Comparison of ENCODE assay signal across 8 cellular contexts in the genomic region with DNA sequence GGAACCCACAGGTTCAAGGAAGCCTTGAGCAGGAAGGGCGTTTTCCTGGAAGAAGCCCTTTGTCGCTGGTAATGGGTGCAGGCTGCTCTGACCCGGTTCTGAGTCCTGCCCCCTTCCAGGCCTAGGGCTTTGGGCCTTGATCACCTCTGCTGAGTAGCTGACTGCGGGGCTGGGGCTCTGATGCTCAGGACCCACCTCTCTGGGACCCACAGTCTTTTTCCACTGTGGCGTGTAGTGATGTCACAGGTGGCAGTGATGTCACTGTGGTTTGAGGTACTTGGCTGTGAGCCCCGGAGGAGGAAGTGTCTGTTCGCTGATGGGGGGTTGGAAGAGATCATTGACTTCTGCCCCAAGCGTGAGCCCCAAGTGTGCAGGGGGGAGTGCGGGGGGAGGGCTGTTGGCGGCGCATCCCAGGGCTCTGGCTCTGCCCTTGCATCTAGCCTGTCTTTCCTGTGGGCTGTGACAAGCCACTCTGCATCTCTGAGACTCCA. TPM values are rescaled to one million over a fixed set of nuclear protein-coding genes. Genes with fewer than 3 reads are reported as not detected.
DNase-seq lines count a peak whose midpoint lies in the region; ATAC-seq lines count a peak whose summit lies in the region.

No MANE protein-coding gene starts in this region.

- peaks cover 4% of the 10 kb centered on the region in 2 donors for H3K9me3 Mint-ChIP-seq in activated T-cell treated with anti-CD3 and anti-CD28 coated beads, Interleukin-2, amount 50 U/mL, for 72 hours

- peaks cover 97% of the 10 kb centered on the region for H3K4me1 Mint-ChIP-seq in activated T-cell treated with anti-CD3 and anti-CD28 coated beads, Interleukin-2, amount 50 U/mL, for 72 hours (ENCODE audit: low read depth)

- peaks cover 16 to 25% of the 10 kb centered on the region in 2 donors for H3K36me3 Mint-ChIP-seq in activated T-cell treated with anti-CD3 and anti-CD28 coated beads, Interleukin-2, amount 50 U/mL, for 72 hours (ENCODE audit: insufficient read depth in 2 of 2)

- peak overlapping the region; percentile 99 for H3K27ac Mint-ChIP-seq in activated T-cell treated with anti-CD3 and anti-CD28 coated beads, Interleukin-2, amount 50 U/mL, for 72 hours

- peak overlapping the region; percentile 82 to 98 for H3K4me3 Mint-ChIP-seq in activated T-cell treated with anti-CD3 and anti-CD28 coated beads, Interleukin-2, amount 50 U/mL, for 72 hours

- peak; percentile 34 to 53 for ATAC-seq in activated T-cell treated with anti-CD3 and anti-CD28 coated beads, Interleukin-2, amount 50 U/mL, for 72 hours (replicated peaks in 1 of 2)
- ATAC-seq in left lobe of liver (no peak), GM18873 (IDR thresholded peaks at IDR 0.05; ENCODE audit: low FRiP score, unreplicated experiment) (no peak), GM19397 (IDR thresholded peaks at IDR 0.05; ENCODE audit: unreplicated experiment) (no peak), GM18868 (IDR thresholded peaks at IDR 0.05; ENCODE audit: unreplicated experiment) (no peak)

- DNase-seq in NK-92 (lab: John Stamatoyannopoulos, UW; ENCODE audit: unreplicated experiment) (peak; percentile 65), left lobe of liver (ENCODE audit: low spot score) (peak; percentile 68), superior temporal gyrus (ENCODE audit: extremely low spot score) (no peak)
- peak; percentile 83 to 91 for DNase-seq in activated T-cell treated with anti-CD3 and anti-CD28 coated beads, Interleukin-2, amount 50 U/mL, for 72 hours
- DNase-seq in stimulated activated CD8-positive, alpha-beta memory T cell treated with anti-CD3 and anti-CD28 coated beads, Interleukin-15, amount 100 ng/mL, for 48 hours (ENCODE audit: low read depth in 2 of 2), result peak; percentile 84 to 87

- no peaks in the 10 kb centered on the region for H3K27me3 Mint-ChIP-seq in activated T-cell treated with anti-CD3 and anti-CD28 coated beads, Interleukin-2, amount 50 U/mL, for 72 hours (ENCODE audit: low read depth)

RNA-seq across cellular contexts. Expression of a gene that starts 6.9 kb away (rescaled TPM):
- 100 to 1,000 TPM in 1 of 2 donors, 10 to 100 TPM in 1; 95.4 to 130 TPM for total RNA-seq in activated T-cell treated with anti-CD3 and anti-CD28 coated beads, Interleukin-2, amount 50 U/mL, for 72 hours
- 16.8 TPM for total RNA-seq in left lobe of liver

RNA-seq across cellular contexts. Expression of a gene that starts 56.2 kb away (rescaled TPM):
- total RNA-seq in activated T-cell treated with anti-CD3 and anti-CD28 coated beads, Interleukin-2, amount 50 U/mL, for 72 hours, result 10 to 100 TPM; 36.0 to 40.5 TPM
- 31.1 TPM for total RNA-seq in left lobe of liver

Comparison
In these comparisons a context has a peak if more than half of its experiments do, and no peak if none do; other contexts are left out.
1. ATAC-seq: peak in activated T-cell treated with anti-CD3 and anti-CD28 coated beads, Interleukin-2, amount 50 U/mL, for 72 hours (2 of 2); none in left lobe of liver (single experiment), GM18873 (single experiment), GM19397 (single experiment) and GM18868 (single experiment).